In the genomic region with DNA sequence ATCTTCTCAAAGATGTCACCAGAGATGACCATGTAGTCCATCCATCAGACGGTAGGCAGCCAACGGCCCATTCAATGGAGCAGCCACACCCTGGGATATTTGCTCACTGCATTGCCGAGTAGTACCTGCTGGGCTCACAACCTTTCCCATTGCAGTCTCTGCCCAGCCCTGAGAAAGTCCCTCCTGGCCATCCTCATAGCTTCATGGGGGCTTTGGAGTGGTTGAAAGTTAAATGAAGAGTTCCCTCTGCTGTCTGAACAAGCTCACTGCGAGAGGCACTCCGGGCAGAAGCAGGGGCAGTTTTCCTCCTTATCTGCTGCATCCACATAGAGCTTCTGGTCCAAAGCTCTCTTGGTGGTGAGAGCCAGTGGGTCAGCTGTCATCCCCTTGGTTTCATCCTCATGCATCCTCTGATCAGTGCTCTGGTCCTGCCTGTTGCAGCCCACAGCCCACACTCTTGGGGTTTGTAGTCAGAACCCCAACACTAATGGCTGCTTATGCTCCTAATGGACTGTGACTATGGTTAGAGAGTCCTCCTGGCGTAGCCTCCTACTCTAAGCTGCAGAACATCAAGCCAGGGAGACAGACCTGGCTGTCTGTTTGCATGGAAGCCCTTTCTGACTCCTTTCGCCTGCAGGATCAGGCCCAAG, we compare ENCODE assay signal across 8 cellular contexts. TPM values are rescaled to one million over a fixed set of nuclear protein-coding genes. Genes with fewer than 3 reads are reported as not detected.
DNase-seq lines count a peak whose midpoint lies in the region; ATAC-seq and TF ChIP-seq lines count a peak whose summit lies in the region.

No MANE protein-coding gene starts in this region.

- H3K36me3 ChIP-seq in BJ (ENCODE audit: control insufficient read depth, insufficient read depth, low read length) = no peaks in the 10 kb centered on the region
- no peaks in the 10 kb centered on the region for H3K36me3 ChIP-seq in ascending aorta

- TF ChIP-seq CTCF in BJ (IDR thresholded peaks at IDR 0.05; ENCODE audit: insufficient read depth, low read depth, low read length) (peak; percentile 75), GM12874 (IDR thresholded peaks at IDR 0.05; ENCODE audit: insufficient read depth, low read depth, low read length) (peak; percentile 53), ascending aorta (IDR thresholded peaks at IDR 0.05) (peak in 2 of 3 experiments; percentile 13 to 28)

- DNase-seq in BJ (ENCODE audit: low read depth) (no peak), NCI-H510A treated with DMSO at 0.1 percent for 48 hours (lab: John Stamatoyannopoulos, UW) (peak; percentile 86), ascending aorta (ENCODE audit: low spot score in 2 of 2) (no peak), left lobe of liver (ENCODE audit: low spot score) (no peak), GF-D8 (lab: John Stamatoyannopoulos, UW) (no peak)

- CTCF ChIA-PET in BJ (lab: Yijun Ruan, JAX) = interaction anchor here (0.7 to 11.8 kb wide), 32 partner anchors 8 to 253 kb away, joined by 3 to 195 read pairs (median 4); a partner anchor contains a TSS

- H3K4me3 ChIP-seq in BJ (ENCODE audit: low read depth, low read length) (no peak overlapping the region), ascending aorta (no peak overlapping the region)

- no peaks in the 10 kb centered on the region for H3K9me3 ChIP-seq in ascending aorta

- no peaks in the 10 kb centered on the region for H3K4me1 ChIP-seq in ascending aorta

- H3K27ac ChIP-seq in ascending aorta = no peak overlapping the region

- no peaks in the 10 kb centered on the region for H3K27me3 ChIP-seq in BJ (ENCODE audit: control insufficient read depth, insufficient read depth, low read length)
- no peaks in the 10 kb centered on the region for H3K27me3 ChIP-seq in ascending aorta

- POLR2A ChIA-PET in BJ (lab: Charles Lee) = no interaction called here

- intact Hi-C loops in ascending aorta (cut with DNase I) = loop anchor here (5.0 to 10.0 kb wide), 3 partner anchors 105 to 618 kb away; no protein-coding TSS in a partner anchor

- ATAC-seq in left lobe of liver (peak; percentile 73), HG03354 (IDR thresholded peaks at IDR 0.05; ENCODE audit: poor library complexity, severe bottlenecking, unreplicated experiment) (no peak), GM18907 (IDR thresholded peaks at IDR 0.05; ENCODE audit: unreplicated experiment) (no peak)

RNA-seq across cellular contexts. Expression of a gene that starts 23.3 kb away (rescaled TPM):
- not detected in 2 replicates for polyA plus RNA-seq in BJ (2011; rRNA removed)
- not detected in 2 replicates for polyA minus RNA-seq in BJ (2011; rRNA and poly(A)+ RNA removed)
- total RNA-seq in ascending aorta (0.96 TPM), left lobe of liver (0.33 TPM)

Comparison
In these comparisons a context has a peak if more than half of its experiments do, and no peak if none do; other contexts are left out.
1. CTCF ChIP-seq: peak in every context shown above with its lines; median percentile 75 in BJ; 53 in GM12874; 20 in ascending aorta.